ENCODE assay signal across 10 cellular contexts in the genomic region with DNA sequence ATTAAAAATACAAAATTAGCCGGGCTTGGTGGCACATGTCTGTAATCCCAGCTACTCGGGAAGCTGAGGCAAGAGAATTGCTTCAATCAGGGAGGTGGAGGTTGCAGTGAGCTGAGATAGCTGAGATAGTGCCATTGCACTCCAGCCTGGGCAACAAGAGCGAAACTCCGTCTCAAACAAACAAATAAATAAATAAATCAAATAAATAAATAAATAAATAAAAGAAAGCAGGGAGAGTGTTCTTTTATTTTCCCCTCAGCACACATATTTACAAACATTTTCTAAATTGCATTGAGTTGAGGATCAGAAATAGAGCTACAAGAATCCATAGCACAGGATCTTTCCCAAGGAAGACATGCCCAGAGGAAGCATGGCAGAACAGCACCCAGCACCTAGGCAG.
"Had no signal": no experiment of that assay in that cellular context is flagged by ENCODE, and none has a peak within 500 bp of the region (broad histone marks: within the 10 kb centered on the region; RNA-seq: fewer than 3 reads in every experiment).

No MANE protein-coding gene starts in this region.

- H3K4me3 ChIP-seq: GM23248, HAP-1 had no signal

- H3K4me1 ChIP-seq: HAP-1 had no signal

- H3K9me3 ChIP-seq: HAP-1 had no signal

- H3K4me2 ChIP-seq: KMS-11 had no signal

- H3K27ac ChIP-seq: GM23248, HL-60, KMS-11 had no signal

- H3K27me3 Mint-ChIP-seq: IgD-negative memory B cell had no signal

- DNase-seq: GM23248, H7, Karpas-422, KBM-7 had no signal

- H3K4me3 Mint-ChIP-seq: IgD-negative memory B cell had no signal

- H2AFZ ChIP-seq: GM23248 had no signal

- H3K36me3 ChIP-seq: HAP-1 had no signal

- FAIRE-seq: HepG2 had no signal

- H3K9ac ChIP-seq: GM23248, KMS-11 had no signal

- ATAC-seq: HCT116, HepG2 had no signal
